ENCODE assay signal across 17 cellular contexts in the genomic region with DNA sequence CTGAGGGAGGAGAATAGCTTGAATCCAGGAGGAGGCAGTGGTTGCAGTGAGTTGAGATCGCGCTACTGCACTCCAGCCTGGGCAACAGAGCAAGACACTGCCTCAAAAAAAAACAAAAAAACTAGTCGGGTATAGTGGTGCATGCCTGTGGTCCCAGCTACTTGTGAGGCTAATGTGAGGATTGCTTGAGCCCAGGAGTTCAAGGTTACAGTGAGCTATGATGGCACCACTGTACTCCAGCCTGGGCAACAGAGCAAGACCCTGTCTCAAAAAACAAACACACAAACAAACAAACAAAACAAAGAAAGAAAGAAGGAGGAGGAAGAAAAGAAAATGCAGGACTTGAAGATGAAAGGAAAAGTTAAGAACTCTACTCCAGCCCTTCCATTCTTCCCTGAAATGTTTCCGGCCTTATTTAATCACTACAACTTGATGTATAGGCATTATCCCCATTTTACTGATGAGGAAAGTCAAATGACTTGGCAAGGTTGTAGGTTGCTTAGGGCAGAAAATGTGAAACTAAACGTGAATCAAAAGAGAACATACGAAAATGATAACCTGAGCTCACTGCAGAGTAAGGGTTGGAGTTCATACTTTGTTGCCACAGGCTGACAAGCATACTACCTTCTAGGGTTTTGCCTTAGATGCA. TPM values are rescaled to one million over a fixed set of nuclear protein-coding genes. Genes with fewer than 3 reads are reported as not detected.
DNase-seq lines count a peak whose midpoint lies in the region; ATAC-seq and TF ChIP-seq lines count a peak whose summit lies in the region.
"Had no signal": no experiment of that assay in that cellular context is flagged by ENCODE, and none has a peak within 500 bp of the region (broad histone marks: within the 10 kb centered on the region; RNA-seq: fewer than 3 reads in every experiment).

No MANE protein-coding gene starts in this region.

- peaks cover 9 to 29% of the 10 kb centered on the region in 2 donors for H3K36me3 Mint-ChIP-seq in activated T-cell treated with anti-CD3 and anti-CD28 coated beads, Interleukin-2, amount 50 U/mL, for 72 hours (ENCODE audit: insufficient read depth in 2 of 2)
- H3K36me3 Mint-ChIP-seq in CD8-positive, alpha-beta T cell: peaks cover 76% of the 10 kb centered on the region
- H3K36me3 Mint-ChIP-seq in neural crest cell (ENCODE audit: low read depth): peaks cover 23% of the 10 kb centered on the region

- intact Hi-C loops in CD8-positive, alpha-beta T cell (cut with DNase I, micrococcal nuclease): no loop called here
- intact Hi-C loops in left ventricle myocardium superior (cut with micrococcal nuclease): no loop called here

- ATAC-seq in activated T-cell treated with anti-CD3 and anti-CD28 coated beads, Interleukin-2, amount 50 U/mL, for 72 hours (replicated peaks in 1 of 2): no peak
- no peak for ATAC-seq in CD8-positive, alpha-beta T cell
- ATAC-seq in left ventricle myocardium superior: no peak

- H3K9me3 Mint-ChIP-seq in activated T-cell treated with anti-CD3 and anti-CD28 coated beads, Interleukin-2, amount 50 U/mL, for 72 hours: no peaks in the 10 kb centered on the region
- no peaks in the 10 kb centered on the region for H3K9me3 Mint-ChIP-seq in CD8-positive, alpha-beta T cell
- H3K9me3 Mint-ChIP-seq in neural crest cell: no peaks in the 10 kb centered on the region

- no peak for TF ChIP-seq CTCF in CD8-positive, alpha-beta T cell (IDR thresholded peaks at IDR 0.05)
- no peak for TF ChIP-seq CTCF in VCaP (conservative IDR thresholded peaks at IDR 0.05)
- TF ChIP-seq CTCF in neural crest cell (conservative IDR thresholded peaks at IDR 0.05): no peak

- POLR2A ChIA-PET in CD8-positive, alpha-beta T cell (lab: Charles Lee): interaction anchor here (1.0 kb wide), 1 partner anchor 17 kb away, joined by 4 read pairs; no protein-coding TSS in a partner anchor

- H3K27me3 ChIP-seq in CD8-positive, alpha-beta T cell (ENCODE audit: insufficient read depth, low read length): no peaks in the 10 kb centered on the region

- H3K36me3 ChIP-seq in CD8-positive, alpha-beta T cell (ENCODE audit: insufficient read depth, low read length): peaks cover 25% of the 10 kb centered on the region

- no peaks in the 10 kb centered on the region for H3K9me3 ChIP-seq in CD8-positive, alpha-beta T cell (ENCODE audit: low read length)

- H3K4me1 ChIP-seq in CD8-positive, alpha-beta T cell (ENCODE audit: insufficient read depth, low read length): peaks cover 10% of the 10 kb centered on the region

- H3K27ac Mint-ChIP-seq in activated T-cell treated with anti-CD3 and anti-CD28 coated beads, Interleukin-2, amount 50 U/mL, for 72 hours: peak overlapping the region; percentile 5
- H3K27ac Mint-ChIP-seq in CD8-positive, alpha-beta T cell: peak overlapping the region; percentile 79
- H3K27ac Mint-ChIP-seq in neural crest cell (ENCODE audit: unreplicated experiment): peak overlapping the region; percentile 24

- no peak overlapping the region for H3K4me3 Mint-ChIP-seq in activated T-cell treated with anti-CD3 and anti-CD28 coated beads, Interleukin-2, amount 50 U/mL, for 72 hours
- no peak overlapping the region for H3K4me3 Mint-ChIP-seq in CD8-positive, alpha-beta T cell
- no peak overlapping the region for H3K4me3 Mint-ChIP-seq in neural crest cell

- H3K27ac ChIP-seq in CD8-positive, alpha-beta T cell (ENCODE audit: low read depth, low read length): no peak overlapping the region
- H3K27ac ChIP-seq in VCaP: peak overlapping the region; percentile 54

- no peaks in the 10 kb centered on the region for H3K27me3 Mint-ChIP-seq in activated T-cell treated with anti-CD3 and anti-CD28 coated beads, Interleukin-2, amount 50 U/mL, for 72 hours (ENCODE audit: low read depth)
- no peaks in the 10 kb centered on the region for H3K27me3 Mint-ChIP-seq in CD8-positive, alpha-beta T cell (ENCODE audit: low read depth)
- no peaks in the 10 kb centered on the region for H3K27me3 Mint-ChIP-seq in neural crest cell (ENCODE audit: low read depth)

- CTCF ChIA-PET in CD8-positive, alpha-beta T cell (lab: Charles Lee): interaction anchor here (5.4 kb wide), 1 partner anchor 72 kb away, joined by 28 read pairs; no protein-coding TSS in a partner anchor

- no peak overlapping the region for H3K4me3 ChIP-seq in CD8-positive, alpha-beta T cell (ENCODE audit: low read depth, low read length)

- H3K4me1 Mint-ChIP-seq in activated T-cell treated with anti-CD3 and anti-CD28 coated beads, Interleukin-2, amount 50 U/mL, for 72 hours (ENCODE audit: low read depth): peaks cover 21% of the 10 kb centered on the region
- peaks cover 20% of the 10 kb centered on the region for H3K4me1 Mint-ChIP-seq in CD8-positive, alpha-beta T cell (ENCODE audit: low read depth)
- H3K4me1 Mint-ChIP-seq in neural crest cell: no peaks in the 10 kb centered on the region

- DNase-seq in activated T-cell treated with anti-CD3 and anti-CD28 coated beads, Interleukin-2, amount 50 U/mL, for 72 hours: no peak
- DNase-seq in activated T-cell treated with anti-CD3 and anti-CD28 coated beads, Interleukin-2, amount 50 U/mL, for 48 hours: no peak
- no peak for DNase-seq in CD8-positive, alpha-beta T cell
- DNase-seq in neural crest cell (ENCODE audit: low read depth, low spot score) (no peak), activated gamma-delta T cell treated with Interleukin-2 at 50 U/mL for 16 hours (no peak), left ventricle myocardium superior (no peak)
- DNase-seq: ACHN, C1 segment of cervical spinal cord, COR-L47, NCI-H1417 treated with DMSO at 0.1 percent for 48 hours, NCI-H187 treated with DMSO at 0.1 percent for 48 hours, NCI-H226, NCI-H524, NCI-H82, RPMI8226, SHP77 treated with DMSO at 0.1 percent for 48 hours had no signal

RNA-seq across cellular contexts. Expression of gene PSME3IP1, which starts 30.0 kb away (rescaled TPM):
- 100 to 1,000 TPM; 120 to 140 TPM for total RNA-seq in activated T-cell treated with anti-CD3 and anti-CD28 coated beads, Interleukin-2, amount 50 U/mL, for 72 hours
- total RNA-seq in CD8-positive, alpha-beta T cell: 10 to 100 TPM; 82.6 to 87.2 TPM
- total RNA-seq in neural crest cell (102 and 108 TPM in 2 replicates), left ventricle myocardium superior (59.0 TPM)

RNA-seq across cellular contexts. Expression of gene RSPRY1, which starts 30.3 kb away (rescaled TPM):
- 10 to 100 TPM; 33.9 to 39.8 TPM for total RNA-seq in activated T-cell treated with anti-CD3 and anti-CD28 coated beads, Interleukin-2, amount 50 U/mL, for 72 hours
- total RNA-seq in CD8-positive, alpha-beta T cell: 10 to 100 TPM; 22.4 to 23.2 TPM
- total RNA-seq in neural crest cell (46.8 and 53.4 TPM in 2 replicates), left ventricle myocardium superior (20.3 TPM)

Comparison
In these comparisons a context has a peak if more than half of its experiments do, and no peak if none do; other contexts are left out.
1. H3K27ac Mint-ChIP-seq: peak in every context shown above with its lines; median percentile 79 in CD8-positive, alpha-beta T cell; 24 in neural crest cell; 5 in activated T-cell treated with anti-CD3 and anti-CD28 coated beads, Interleukin-2, amount 50 U/mL, for 72 hours.